In genomic region chr1:183306317-183307042, GRCh38 we compare ENCODE assay signal across 11 cellular contexts.
DNase-seq lines count a peak whose midpoint lies in the region; ATAC-seq and TF ChIP-seq lines count a peak whose summit lies in the region.
"Had no signal": no experiment of that assay in that cellular context is flagged by ENCODE, and none has a peak within 500 bp of the region (broad histone marks: within the 10 kb centered on the region; RNA-seq: fewer than 3 reads in every experiment).

No MANE protein-coding gene starts in this region.

- POLR2A ChIA-PET in IMR-90 (lab: Charles Lee; ENCODE audit: unreplicated experiment), result no interaction called here

- BruUV-seq in IMR-90 (replicated peaks; lab: Mats Ljungman, UMichigan), result no TSS peak

- no peak for TF ChIP-seq RAD21 in IMR-90 (IDR thresholded peaks at IDR 0.05; ENCODE audit: low read length)

- no peak overlapping the region for H2BK20ac ChIP-seq in IMR-90 (ENCODE audit: low read depth, low read length)

- H3K4me1 ChIP-seq in IMR-90 (ENCODE audit: control insufficient read depth, insufficient read depth, low read length), result peaks cover 3% of the 10 kb centered on the region; the same call in 1 of the 2 replicates
- peaks cover 33% of the 10 kb centered on the region for H3K4me1 ChIP-seq in body of pancreas
- H3K4me1 ChIP-seq in neural progenitor cell, result peaks cover 16% of the 10 kb centered on the region
- H3K4me1 ChIP-seq: parathyroid adenoma had no signal

- H3K79me1 ChIP-seq in IMR-90 (ENCODE audit: low read depth in 1 of 2, low read length in 2 of 2), result no peaks in the 10 kb centered on the region

- H3K79me2 ChIP-seq in neural progenitor cell (ENCODE audit: low read depth), result no peaks in the 10 kb centered on the region
- H3K79me2 ChIP-seq: parathyroid adenoma had no signal

- H3K23ac ChIP-seq in IMR-90 (ENCODE audit: low read depth, low read length), result no peak overlapping the region

- H3K4me3 ChIP-seq in IMR-90 (ENCODE audit: insufficient read depth, low read depth, low read length) (no peak overlapping the region), body of pancreas (no peak overlapping the region), neural progenitor cell (no peak overlapping the region)
- H3K4me3 ChIP-seq: SK-N-MC had no signal

- H2AK5ac ChIP-seq in IMR-90 (ENCODE audit: low read depth, low read length), result no peak overlapping the region

- H3K27me3 Mint-ChIP-seq in neural progenitor cell (ENCODE audit: insufficient read depth, low read depth), result peaks cover 7% of the 10 kb centered on the region
- H3K27me3 Mint-ChIP-seq: dendritic cell treated with granulocyte-macrophage colony-stimulating factor and Interleukin-4, amounts not matched to agents 40 ng/mL and 50 ng/mL, for 4 days had no signal

- TF ChIP-seq CTCF in GM12873 (IDR thresholded peaks at IDR 0.05; ENCODE audit: insufficient read depth, low read depth, low read length, missing control alignments), result peak; percentile 54
- TF ChIP-seq CTCF in IMR-90 (conservative IDR thresholded peaks at IDR 0.05; ENCODE audit: low read depth, low read length), result peak; percentile 25; the same call in 1 of the 2 replicates
- TF ChIP-seq CTCF in body of pancreas (IDR thresholded peaks at IDR 0.05), result peak; percentile 15 to 69 (median 59)
- TF ChIP-seq CTCF in neural progenitor cell (IDR thresholded peaks at IDR 0.05), result peak; percentile 59

- peaks cover 26% of the 10 kb centered on the region for H3K4me1 Mint-ChIP-seq in neural progenitor cell

- H3K27me3 ChIP-seq in IMR-90 (ENCODE audit: control insufficient read depth, insufficient read depth, low read length), result no peaks in the 10 kb centered on the region
- no peaks in the 10 kb centered on the region for H3K27me3 ChIP-seq in body of pancreas
- no peaks in the 10 kb centered on the region for H3K27me3 ChIP-seq in neural progenitor cell

- peaks cover 8% of the 10 kb centered on the region for H3K9me1 ChIP-seq in IMR-90 (ENCODE audit: insufficient read depth, low read length)

- no peaks in the 10 kb centered on the region for H3K36me3 ChIP-seq in IMR-90 (ENCODE audit: control insufficient read depth, insufficient read depth, low read length)
- no peaks in the 10 kb centered on the region for H3K36me3 ChIP-seq in body of pancreas (replicated peaks in 1 of 2; ENCODE audit: insufficient read depth in 1 of 2, low read depth in 2 of 2)
- no peaks in the 10 kb centered on the region for H3K36me3 ChIP-seq in neural progenitor cell

- H4K20me1 ChIP-seq in IMR-90 (ENCODE audit: insufficient read depth, low read length) (no peaks in the 10 kb centered on the region), neural progenitor cell (ENCODE audit: low read depth) (no peaks in the 10 kb centered on the region)

- H4K5ac ChIP-seq in IMR-90 (ENCODE audit: low read depth, low read length), result no peak overlapping the region

- H4K91ac ChIP-seq in IMR-90 (ENCODE audit: insufficient read depth, low read depth, low read length), result no peak overlapping the region

- no peak overlapping the region for H2BK5ac ChIP-seq in IMR-90 (ENCODE audit: low read depth, low read length, poor library complexity, severe bottlenecking)

- intact Hi-C loops in IMR-90 (cut with micrococcal nuclease) (no loop called here), body of pancreas (cut with DNase I) (no loop called here), posterior vena cava (cut with DNase I) (no loop called here)

- no peak for DNase-seq in IMR-90
- peak; percentile 74 to 86 (median 85) for DNase-seq in body of pancreas
- DNase-seq in neural progenitor cell (ENCODE audit: low spot score), result peak; percentile 40
- no peak for DNase-seq in cortex of kidney (lab: John Stamatoyannopoulos, UW)
- no peak for DNase-seq in T-helper 1 cell
- DNase-seq in EL, result no peak
- no peak for DNase-seq in posterior vena cava (ENCODE audit: low spot score)

- H3K18ac ChIP-seq in IMR-90 (ENCODE audit: low read depth, low read length), result no peak overlapping the region

- H3K27ac ChIP-seq in IMR-90 (ENCODE audit: insufficient read depth, low read length) (no peak overlapping the region), body of pancreas (peak overlapping the region; percentile 8 to 53 (median 24)), neural progenitor cell (no peak overlapping the region)
- H3K27ac ChIP-seq: parathyroid adenoma, SK-N-MC had no signal

- peak overlapping the region; percentile 29 for H3K27ac Mint-ChIP-seq in neural progenitor cell
- H3K27ac Mint-ChIP-seq: dendritic cell treated with granulocyte-macrophage colony-stimulating factor and Interleukin-4, amounts not matched to agents 40 ng/mL and 50 ng/mL, for 4 days had no signal

- H2AFZ ChIP-seq in IMR-90 (replicated peaks; ENCODE audit: low read length, poor library complexity) (no peak overlapping the region), neural progenitor cell (replicated peaks) (no peak overlapping the region)
- H2AFZ ChIP-seq: parathyroid adenoma had no signal

- H3F3A ChIP-seq in neural progenitor cell (ENCODE audit: low read depth), result no peaks in the 10 kb centered on the region

- H4K8ac ChIP-seq in IMR-90 (ENCODE audit: low read depth in 2 of 2, low read length in 2 of 2), result no peak overlapping the region

- H3K9me3 Mint-ChIP-seq in neural progenitor cell, result peaks cover 5% of the 10 kb centered on the region
- H3K9me3 Mint-ChIP-seq: dendritic cell treated with granulocyte-macrophage colony-stimulating factor and Interleukin-4, amounts not matched to agents 40 ng/mL and 50 ng/mL, for 4 days had no signal

- no peak overlapping the region for H3K56ac ChIP-seq in IMR-90 (ENCODE audit: extremely low read depth, insufficient read depth, low read length)

- ATAC-seq in IMR-90 (ENCODE audit: low read depth) (no peak), body of pancreas (peak; percentile 85)

- no peak overlapping the region for H3K9ac ChIP-seq in IMR-90 (ENCODE audit: low read depth, low read length)
- H3K9ac ChIP-seq in neural progenitor cell, result no peak overlapping the region
- H3K9ac ChIP-seq: parathyroid adenoma had no signal

- CTCF ChIA-PET in IMR-90 (lab: Yijun Ruan, JAX), result interaction anchor here (0.7 to 1.4 kb wide), 2 partner anchors 8 to 17 kb away, joined by 3 to 4 read pairs; no protein-coding TSS in a partner anchor

- H3K4me3 Mint-ChIP-seq in neural progenitor cell, result no peak overlapping the region
- H3K4me3 Mint-ChIP-seq: dendritic cell treated with granulocyte-macrophage colony-stimulating factor and Interleukin-4, amounts not matched to agents 40 ng/mL and 50 ng/mL, for 4 days had no signal

- no peak overlapping the region for H3K4ac ChIP-seq in IMR-90 (ENCODE audit: low read depth, low read length)

- no peak overlapping the region for H2BK15ac ChIP-seq in IMR-90 (ENCODE audit: low read depth, low read length)

- no peak overlapping the region for H3K4me2 ChIP-seq in IMR-90 (ENCODE audit: low read depth, low read length)
- H3K4me2 ChIP-seq in neural progenitor cell, result no peak overlapping the region

- H3K9me3 ChIP-seq in IMR-90 (ENCODE audit: control insufficient read depth, insufficient read depth, low read length), result no peaks in the 10 kb centered on the region
- no peaks in the 10 kb centered on the region for H3K9me3 ChIP-seq in body of pancreas
- no peaks in the 10 kb centered on the region for H3K9me3 ChIP-seq in neural progenitor cell (ENCODE audit: low read depth)

- TF ChIP-seq POLR2A in IMR-90 (IDR thresholded peaks at IDR 0.05; ENCODE audit: low read depth, low read length), result no peak
- no peak for TF ChIP-seq POLR2A in body of pancreas (IDR thresholded peaks at IDR 0.05)

- dilution Hi-C loops in IMR-90 (cut with HindIII; ENCODE audit: low sequenced_read_pairs, unreplicated experiment), result no loop called here

- WGBS in IMR-90 (ENCODE audit: extremely low coverage in 2 of 2, insufficient read length in 1 of 2), 2 experiments, result 52% methylated on average over 2 of the region's 5 CpGs; no CpG with 5 or more reads in 1 of the 2 experiments
- 27 to 30% methylated on average over 5 of the region's 5 CpGs for WGBS in body of pancreas, 2 donors

- peaks cover 3% of the 10 kb centered on the region for H3K36me3 Mint-ChIP-seq in neural progenitor cell

- no peak overlapping the region for H2AK9ac ChIP-seq in IMR-90 (replicated peaks; ENCODE audit: low read depth, low read length, poor library complexity)

- in situ Hi-C loops in IMR-90 (cut with MboI; ENCODE audit: low sequenced_read_pairs), result no loop called here

- 0 out of 2 replicates have a peak overlapping the region, but pooled peaks have one; percentile 21 for H3K14ac ChIP-seq in IMR-90 (replicated peaks; ENCODE audit: low read depth, low read length)

- H2BK120ac ChIP-seq in IMR-90 (ENCODE audit: low read depth, low read length), result no peak overlapping the region

TF ChIP-seq in IMR-90, 13 proteins besides CTCF, POLR2A, EP300 and RAD21 (continues in another document):
- TF ChIP-seq MXI1 (IDR thresholded peaks at IDR 0.05; ENCODE audit: borderline replicate concordance, low read depth, low read length) (no peak), NFE2L2 (IDR thresholded peaks at IDR 0.05; ENCODE audit: low read depth, low read length) (no peak), CEBPB (IDR thresholded peaks at IDR 0.05; ENCODE audit: low read depth, low read length) (no peak), USF2 (IDR thresholded peaks at IDR 0.05; ENCODE audit: low read depth, low read length) (no peak), MAZ (IDR thresholded peaks at IDR 0.05; ENCODE audit: borderline replicate concordance, low read depth, low read length) (no peak), RFX5 (IDR thresholded peaks at IDR 0.05; ENCODE audit: low read depth, low read length) (no peak), MAFK (IDR thresholded peaks at IDR 0.05; ENCODE audit: low read depth, low read length) (no peak), ELK1 (IDR thresholded peaks at IDR 0.05; ENCODE audit: borderline replicate concordance, low read depth, low read length) (no peak), BHLHE40 (IDR thresholded peaks at IDR 0.05; ENCODE audit: low read depth, low read length) (no peak), SMC3 (IDR thresholded peaks at IDR 0.05; ENCODE audit: low read depth, low read length) (no peak), RCOR1 (IDR thresholded peaks at IDR 0.05; ENCODE audit: insufficient replicate concordance, low read length) (no peak)

Comparison
In these comparisons a context has a peak if more than half of its experiments do, and no peak if none do; other contexts are left out.
1. DNase-seq: peak in body of pancreas (4 of 4) and neural progenitor cell (single experiment); none in IMR-90 (single experiment), cortex of kidney (single experiment), T-helper 1 cell (0 of 5), EL (single experiment) and posterior vena cava (single experiment).
2. H3K27ac ChIP-seq: peak in body of pancreas (4 of 4); none in IMR-90 (single experiment) and neural progenitor cell (single experiment).
3. Peak in every context shown above with its lines, with median percentiles within 50 percentile points of each other: CTCF ChIP-seq.